ENCODE assay signal across 8 cellular contexts in genomic region chr2:26757873-26758789, GRCh38. TPM values are rescaled to one million over a fixed set of nuclear protein-coding genes. Genes with fewer than 3 reads are reported as not detected.
DNase-seq lines count a peak whose midpoint lies in the region; ATAC-seq and TF ChIP-seq lines count a peak whose summit lies in the region.

No MANE protein-coding gene starts in this region.

- H3K27me3 Mint-ChIP-seq in osteocyte (ENCODE audit: unreplicated experiment): no peaks in the 10 kb centered on the region

- peak; percentile 65 for ATAC-seq in GM19035 (IDR thresholded peaks at IDR 0.05; ENCODE audit: unreplicated experiment)
- ATAC-seq in GM21360 (IDR thresholded peaks at IDR 0.05; ENCODE audit: unreplicated experiment): no peak

- no peaks in the 10 kb centered on the region for H3K27me3 ChIP-seq in Karpas-422 (ENCODE audit: low read length)

- no peak overlapping the region for H3K4me3 ChIP-seq in Karpas-422 (ENCODE audit: low read length)

- H3K4me1 Mint-ChIP-seq in osteocyte (ENCODE audit: unreplicated experiment): peaks cover 24% of the 10 kb centered on the region

- peaks cover 15% of the 10 kb centered on the region; the same call in 1 of the 2 replicates for H4K20me1 ChIP-seq in Karpas-422 (ENCODE audit: insufficient read depth, low read depth, low read length)

- TF ChIP-seq CTCF in osteocyte (IDR thresholded peaks at IDR 0.05): no peak

- peak overlapping the region; percentile 78 for H3K27ac Mint-ChIP-seq in osteocyte (ENCODE audit: unreplicated experiment)

- peaks cover 23% of the 10 kb centered on the region for H3K4me1 ChIP-seq in Karpas-422 (ENCODE audit: low read length)

- H3K9ac ChIP-seq in Karpas-422 (ENCODE audit: low read length): no peak overlapping the region

- no peak for TF ChIP-seq POLR2A in erythroblast (IDR thresholded peaks at IDR 0.05; ENCODE audit: low read length)

- no peaks in the 10 kb centered on the region for H3K79me2 ChIP-seq in Karpas-422 (ENCODE audit: low read length)

- no peak overlapping the region for H3K4me3 Mint-ChIP-seq in osteocyte (ENCODE audit: unreplicated experiment)

- DNase-seq in ACHN: peak; percentile 99
- peak; percentile 30 to 72 for DNase-seq in erythroblast (lab: John Stamatoyannopoulos, UW)
- no peak for DNase-seq in osteocyte (ENCODE audit: extremely low spot score, unreplicated experiment)
- DNase-seq in Karpas-422: no peak
- DNase-seq in mesenteric fat pad (ENCODE audit: low spot score): no peak

- no peak overlapping the region for H3K27ac ChIP-seq in Karpas-422 (ENCODE audit: low read length)

- H3K9me3 ChIP-seq in Karpas-422 (ENCODE audit: low read length): no peaks in the 10 kb centered on the region

- in situ Hi-C loops in ACHN (cut with HindIII; ENCODE audit: low pct_ligation_motif_present, low pct_unique_long_range_greater_than_20kb, low sequenced_read_pairs): loop anchor here (25.0 kb wide), 1 partner anchor 171 kb away; no protein-coding TSS in a partner anchor

- H2AFZ ChIP-seq in Karpas-422 (ENCODE audit: low read length): no peak overlapping the region

- H3K36me3 Mint-ChIP-seq in osteocyte (ENCODE audit: unreplicated experiment): no peaks in the 10 kb centered on the region

- H3K9me2 ChIP-seq in Karpas-422 (replicated peaks; ENCODE audit: insufficient read depth, low read length): no peaks in the 10 kb centered on the region

- H3K9me3 Mint-ChIP-seq in osteocyte (ENCODE audit: unreplicated experiment): no peaks in the 10 kb centered on the region

- H3K4me2 ChIP-seq in Karpas-422 (ENCODE audit: low read depth, low read length, poor library complexity, severe bottlenecking): no peak overlapping the region

- no peaks in the 10 kb centered on the region for H3K36me3 ChIP-seq in Karpas-422 (ENCODE audit: insufficient read depth, low read length)

TF ChIP-seq in PFSK-1, 5 proteins besides CTCF, POLR2A, EP300 and RAD21:
- TF ChIP-seq POLR2AphosphoS5 (IDR thresholded peaks at IDR 0.05; ENCODE audit: low read depth, low read length) (peak; percentile 48), REST (IDR thresholded peaks at IDR 0.05; ENCODE audit: insufficient read depth in 1 of 2, low read depth in 2 of 2, low read length in 2 of 2) (no peak), TAF1 (IDR thresholded peaks at IDR 0.05; ENCODE audit: borderline replicate concordance, insufficient read depth, low read length) (0 out of 2 replicates have a peak, but pooled peaks have one; percentile 20)

RNA-seq across cellular contexts. Expression of gene SLC35F6, which starts 6.0 kb away (rescaled TPM):
- polyA plus RNA-seq in PFSK-1 (2012; ENCODE audit: insufficient read length, low read depth): 88.4 TPM
- total RNA-seq in osteocyte (40.5 and 46.4 TPM in 2 replicates), mesenteric fat pad (65.5 TPM)
- total RNA-seq in Karpas-422 (2014; rRNA removed; shearing (Covaris generic); ENCODE audit: low replicate concordance): 13.8 and 13.9 TPM in 2 replicates

RNA-seq across cellular contexts. Expression of gene CENPA, which starts 27.7 kb away (rescaled TPM):
- 9.1 TPM for polyA plus RNA-seq in PFSK-1 (2012; ENCODE audit: insufficient read length, low read depth)
- 4.6 and 5.1 TPM in 2 replicates for total RNA-seq in osteocyte
- total RNA-seq in Karpas-422 (2014; rRNA removed; shearing (Covaris generic); ENCODE audit: low replicate concordance): 10.0 and 21.1 TPM in 2 replicates
- 0.32 TPM for total RNA-seq in mesenteric fat pad

Comparison
In these comparisons a context has a peak if more than half of its experiments do, and no peak if none do; other contexts are left out.
1. DNase-seq: peak in ACHN (single experiment) and erythroblast (2 of 2); none in osteocyte (single experiment), Karpas-422 (single experiment) and mesenteric fat pad (single experiment).